ENCODE assay signal across 30 cellular contexts in genomic region chr12:64860446-64860998, GRCh38.
"Had no signal": no experiment of that assay in that cellular context is flagged by ENCODE, and none has a peak within 500 bp of the region (broad histone marks: within the 10 kb centered on the region; RNA-seq: fewer than 3 reads in every experiment).

No MANE protein-coding gene starts in this region.

- H3K4me3 ChIP-seq: ascending aorta, breast epithelium, cardiac muscle cell, colonic mucosa had no signal

- H3K4me1 ChIP-seq: ascending aorta, breast epithelium, colonic mucosa had no signal

- H3K27ac ChIP-seq: ascending aorta, breast epithelium, cardiac muscle cell, colonic mucosa, epithelial cell of prostate had no signal

- H3K27me3 Mint-ChIP-seq: brain had no signal

- H3K4me1 Mint-ChIP-seq: activated CD4-positive, alpha-beta T cell treated with anti-CD3 and anti-CD28 coated beads, Interleukin-2, amount 10 ng/mL, durations not matched to agents 24 days and 14 days; T-cell had no signal

- FAIRE-seq: endometrium, endothelial cell of umbilical vein, frontal cortex had no signal

- H3K9me3 Mint-ChIP-seq: activated CD4-positive, alpha-beta memory T cell treated with anti-CD3 and anti-CD28 coated beads for 36 hours; activated CD4-positive, alpha-beta T cell treated with anti-CD3 and anti-CD28 coated beads, Interleukin-2, amount 10 ng/mL, durations not matched to agents 24 days and 14 days; brain; T-cell; T-helper 1 cell treated with Interleukin-12 subunit alpha and Interleukin-12 subunit beta and Interleukin-4 antibody, amounts not matched to agents 30 μg/mL and 1 μg/mL, for 36 hours had no signal

- H3K27me3 ChIP-seq: ascending aorta, breast epithelium, colonic mucosa had no signal

- H3K36me3 ChIP-seq: ascending aorta, breast epithelium, cardiac muscle cell, colonic mucosa had no signal

- H3K27ac Mint-ChIP-seq: activated CD4-positive, alpha-beta memory T cell treated with anti-CD3 and anti-CD28 coated beads for 36 hours; activated CD4-positive, alpha-beta T cell treated with anti-CD3 and anti-CD28 coated beads for 36 hours; activated CD4-positive, alpha-beta T cell treated with anti-CD3 and anti-CD28 coated beads, Interleukin-2, amount 10 ng/mL, durations not matched to agents 24 days and 14 days; activated naive CD8-positive, alpha-beta T cell; brain; T-cell; T-helper 1 cell treated with Interleukin-12 subunit alpha and Interleukin-12 subunit beta and Interleukin-4 antibody, amounts not matched to agents 30 μg/mL and 1 μg/mL, for 36 hours had no signal

- ATAC-seq: activated CD4-positive, alpha-beta T cell treated with anti-CD3 and anti-CD28 coated beads for 36 hours; T-cell had no signal

- DNase-seq: activated CD4-positive, alpha-beta memory T cell treated with anti-CD3 and anti-CD28 coated beads for 36 hours; activated CD4-positive, alpha-beta T cell treated with anti-CD3 and anti-CD28 coated beads for 36 hours; activated CD4-positive, alpha-beta T cell treated with anti-CD3 and anti-CD28 coated beads, Interleukin-2, amount 10 ng/mL, durations not matched to agents 24 days and 14 days; activated CD4-positive, CD25-positive, alpha-beta regulatory T cell; activated CD4-positive, CD25-positive, alpha-beta regulatory T cell treated with anti-CD3 and anti-CD28 coated beads, Interleukin-2, amount 50 U/mL, for 72 hours; activated CD8-positive, alpha-beta memory T cell treated with anti-CD3 and anti-CD28 coated beads for 24 hours; activated effector memory CD4-positive, alpha-beta T cell treated with Interleukin-2 at 50 U/mL for 16 hours; activated gamma-delta T cell treated with Interleukin-2 at 50 U/mL for 16 hours; activated naive CD4-positive, alpha-beta T cell treated with anti-CD3 and anti-CD28 coated beads, Interleukin-2, amount 50 U/mL, for 16 hours; activated naive CD4-positive, alpha-beta T cell treated with Interleukin-2 at 50 U/mL for 16 hours; activated T-cell treated with anti-CD3 and anti-CD28 coated beads, Interleukin-2, amount 50 U/mL, for 48 hours; central memory CD4-positive, alpha-beta T cell; cerebellar nuclear complex; colonic mucosa; effector CD8-positive, alpha-beta T cell; foreskin fibroblast; head of caudate nucleus; hippocampal formation; T-cell; T1000 had no signal

- H3K4me3 Mint-ChIP-seq: activated CD4-positive, alpha-beta memory T cell treated with anti-CD3 and anti-CD28 coated beads for 36 hours; activated CD4-positive, alpha-beta T cell treated with anti-CD3 and anti-CD28 coated beads for 36 hours; activated CD4-positive, alpha-beta T cell treated with anti-CD3 and anti-CD28 coated beads, Interleukin-2, amount 10 ng/mL, durations not matched to agents 24 days and 14 days; activated naive CD8-positive, alpha-beta T cell; brain; T-cell; T-helper 1 cell treated with Interleukin-12 subunit alpha and Interleukin-12 subunit beta and Interleukin-4 antibody, amounts not matched to agents 30 μg/mL and 1 μg/mL, for 36 hours had no signal

- H3K9me3 ChIP-seq: ascending aorta, breast epithelium, colonic mucosa had no signal
